Comparison of ENCODE assay signal across 27 cellular contexts in genomic region chr3:7999363-7999762, GRCh38.
DNase-seq lines count a peak whose midpoint lies in the region; ATAC-seq and TF ChIP-seq lines count a peak whose summit lies in the region.
"Had no signal": no experiment of that assay in that cellular context is flagged by ENCODE, and none has a peak within 500 bp of the region (broad histone marks: within the 10 kb centered on the region; RNA-seq: fewer than 3 reads in every experiment).

No MANE protein-coding gene starts in this region.

- H3K27ac Mint-ChIP-seq in MCF 10A (ENCODE audit: low read depth, unreplicated experiment) (no peak overlapping the region), endodermal cell (no peak overlapping the region)
- H3K27ac Mint-ChIP-seq: CD8-positive, alpha-beta T cell had no signal

- H3K36me3 Mint-ChIP-seq in MCF 10A (ENCODE audit: insufficient read depth, unreplicated experiment) (no peaks in the 10 kb centered on the region), endodermal cell (ENCODE audit: low read depth) (no peaks in the 10 kb centered on the region)
- H3K36me3 Mint-ChIP-seq: CD8-positive, alpha-beta T cell had no signal

- peaks cover 2% of the 10 kb centered on the region for H3K9me3 ChIP-seq in mammary epithelial cell (replicated peaks; ENCODE audit: insufficient read depth, low read length)
- no peaks in the 10 kb centered on the region for H3K9me3 ChIP-seq in endodermal cell (ENCODE audit: control insufficient read depth, low read length)
- no peaks in the 10 kb centered on the region for H3K9me3 ChIP-seq in BE2C
- H3K9me3 ChIP-seq: upper lobe of right lung had no signal

- dilution Hi-C loops in mammary epithelial cell (cut with HindIII; ENCODE audit: low sequenced_read_pairs), result no loop called here

- in situ Hi-C loops in mammary epithelial cell (cut with MboI; ENCODE audit: low sequenced_read_pairs in 2 of 2), result no loop called here

- intact Hi-C loops in MCF 10A (cut with micrococcal nuclease), result no loop called here
- intact Hi-C loops in mammary epithelial cell (cut with micrococcal nuclease), result no loop called here

- H3K9me3 Mint-ChIP-seq in MCF 10A (ENCODE audit: unreplicated experiment) (no peaks in the 10 kb centered on the region), endodermal cell (no peaks in the 10 kb centered on the region)
- H3K9me3 Mint-ChIP-seq: CD8-positive, alpha-beta T cell had no signal

- POLR2A ChIA-PET in MCF 10A (lab: Yijun Ruan, JAX), result no interaction called here

- H3K4me1 Mint-ChIP-seq in MCF 10A (ENCODE audit: insufficient read depth, unreplicated experiment), result peaks cover 9% of the 10 kb centered on the region
- peaks cover 19% of the 10 kb centered on the region for H3K4me1 Mint-ChIP-seq in endodermal cell
- H3K4me1 Mint-ChIP-seq: neural crest cell had no signal

- no peaks in the 10 kb centered on the region for H3K27me3 Mint-ChIP-seq in MCF 10A (ENCODE audit: insufficient read depth, unreplicated experiment)
- no peaks in the 10 kb centered on the region for H3K27me3 Mint-ChIP-seq in endodermal cell (ENCODE audit: insufficient read depth)

- H3K36me3 ChIP-seq in mammary epithelial cell (ENCODE audit: insufficient read depth, low read length) (no peaks in the 10 kb centered on the region), endodermal cell (ENCODE audit: control insufficient read depth, insufficient read depth, low read length) (no peaks in the 10 kb centered on the region), BE2C (no peaks in the 10 kb centered on the region)
- H3K36me3 ChIP-seq: brain microvascular endothelial cell, upper lobe of right lung had no signal

- CTCF ChIA-PET in MCF 10A (lab: Yijun Ruan, JAX) (interaction anchor here (1.8 kb wide), 1 partner anchor 8 kb away, joined by 4 read pairs; no protein-coding TSS in a partner anchor), mammary epithelial cell (lab: Charles Lee; ENCODE audit: low non-redundant PET) (no interaction called here)

- no peak for ATAC-seq in GM21447 (IDR thresholded peaks at IDR 0.05; ENCODE audit: unreplicated experiment)
- ATAC-seq: CD8-positive, alpha-beta T cell; sciatic nerve; upper lobe of right lung had no signal

- BruUV-seq in MCF 10A (replicated peaks; lab: Mats Ljungman, UMichigan) (no TSS peak), mammary epithelial cell (replicated peaks; lab: Mats Ljungman, UMichigan) (no TSS peak)

- H4K20me1 ChIP-seq in mammary epithelial cell (ENCODE audit: insufficient read depth, low read length), result no peaks in the 10 kb centered on the region

- TF ChIP-seq CTCF in MCF 10A (IDR thresholded peaks at IDR 0.05; ENCODE audit: unreplicated experiment), result no peak
- no peak for TF ChIP-seq CTCF in mammary epithelial cell (conservative IDR thresholded peaks at IDR 0.05 in 1 of 2, IDR thresholded peaks at IDR 0.05 in 1 of 2; ENCODE audit: extremely low read depth in 1 of 2, insufficient read depth in 1 of 2, low read depth in 1 of 2, low read length in 2 of 2)
- TF ChIP-seq CTCF in endodermal cell (conservative IDR thresholded peaks at IDR 0.05), result no peak
- TF ChIP-seq CTCF in BE2C (IDR thresholded peaks at IDR 0.05; ENCODE audit: low read depth, low read length), result no peak

- no peak overlapping the region for H3K4me2 ChIP-seq in mammary epithelial cell (ENCODE audit: insufficient read depth, low read depth, low read length)
- H3K4me2 ChIP-seq: KMS-11 had no signal

- H3K4me1 ChIP-seq in mammary epithelial cell (ENCODE audit: insufficient read depth, low read length) (no peaks in the 10 kb centered on the region), endodermal cell (ENCODE audit: control insufficient read depth, insufficient read depth, low read length) (peaks cover 19% of the 10 kb centered on the region), BE2C (no peaks in the 10 kb centered on the region)
- H3K4me1 ChIP-seq: upper lobe of right lung had no signal

- H2AFZ ChIP-seq in mammary epithelial cell (ENCODE audit: low read depth, low read length), result no peak overlapping the region

- DNase-seq in MCF 10A (ENCODE audit: unreplicated experiment) (peak; percentile 5), mammary epithelial cell (no peak), NCI-H2227 treated with DMSO at 0.1 percent for 48 hours (lab: John Stamatoyannopoulos, UW) (peak; percentile 65), endodermal cell (peak; percentile 88), renal cortical epithelial cell (ENCODE audit: low read depth) (peak; percentile 56), BE2C (no peak)
- no peak for DNase-seq in activated T-cell treated with anti-CD3 and anti-CD28 coated beads, Interleukin-2, amount 50 U/mL, for 48 hours
- DNase-seq: activated CD4-positive, alpha-beta T cell treated with anti-CD3 and anti-CD28 coated beads for 1 hour; activated effector memory CD4-positive, alpha-beta T cell treated with anti-CD3 and anti-CD28 coated beads, Interleukin-2, amount 50 U/mL, for 16 hours; activated T-cell treated with anti-CD3 and anti-CD28 coated beads for 4 hours; brain microvascular endothelial cell; CD8-positive, alpha-beta T cell; effector CD4-positive, alpha-beta T cell; HCEC 1CT; NCI-H187; NCI-H345; OCI-M1; stimulated activated CD4-positive, alpha-beta T cell treated with anti-CD3 and anti-CD28 coated beads, Interleukin-12 subunit alpha, Interleukin-12 subunit beta, amount 100 ng/mL, for 4 hours; stimulated activated CD4-positive, alpha-beta T cell treated with anti-CD3 and anti-CD28 coated beads, Interleukin-4, amount 100 ng/mL, for 1 hour; T-helper 2 cell; upper lobe of right lung had no signal

- H3K27ac ChIP-seq in mammary epithelial cell (ENCODE audit: insufficient read depth, low read depth, low read length), result no peak overlapping the region
- no peak overlapping the region for H3K27ac ChIP-seq in endodermal cell (ENCODE audit: low read depth, low read length)
- H3K27ac ChIP-seq: brain microvascular endothelial cell, epithelial cell of prostate, KMS-11, SK-N-MC, upper lobe of right lung had no signal

- H3K4me3 Mint-ChIP-seq in MCF 10A (ENCODE audit: unreplicated experiment), result no peak overlapping the region
- no peak overlapping the region for H3K4me3 Mint-ChIP-seq in endodermal cell
- H3K4me3 Mint-ChIP-seq: CD8-positive, alpha-beta T cell; neural crest cell had no signal

- no peaks in the 10 kb centered on the region for H3K79me2 ChIP-seq in mammary epithelial cell (ENCODE audit: insufficient read depth, low read length)

- no peak overlapping the region for H3K4me3 ChIP-seq in mammary epithelial cell (replicated peaks in 1 of 3; ENCODE audit: insufficient read depth in 1 of 3, low read depth in 2 of 3, low read length in 3 of 3)
- no peak overlapping the region for H3K4me3 ChIP-seq in endodermal cell (ENCODE audit: low read length)
- H3K4me3 ChIP-seq in BE2C (ENCODE audit: low read depth, low read length), result no peak overlapping the region
- H3K4me3 ChIP-seq: SK-N-MC, upper lobe of right lung had no signal

- H3K9ac ChIP-seq in mammary epithelial cell (ENCODE audit: insufficient read depth, low read length), result no peak overlapping the region
- H3K9ac ChIP-seq in endodermal cell (ENCODE audit: extremely low read depth, low read length, poor library complexity, severe bottlenecking), result no peak overlapping the region
- H3K9ac ChIP-seq: KMS-11 had no signal

- no peaks in the 10 kb centered on the region for H3K27me3 ChIP-seq in mammary epithelial cell (ENCODE audit: insufficient read depth, low read length)
- H3K27me3 ChIP-seq in endodermal cell (ENCODE audit: control insufficient read depth, insufficient read depth, low read length, poor library complexity, severe bottlenecking), result no peaks in the 10 kb centered on the region
- no peaks in the 10 kb centered on the region for H3K27me3 ChIP-seq in BE2C
- H3K27me3 ChIP-seq: brain microvascular endothelial cell, upper lobe of right lung had no signal

- WGBS in mammary epithelial cell (ENCODE audit: low coverage, missing lambda C conversion rate), result 28% methylated on average over 5 of the region's 5 CpGs
- WGBS in endodermal cell (ENCODE audit: insufficient coverage in 1 of 2, insufficient read length in 1 of 2), 2 experiments, result 28 to 29% methylated on average over 3 to 5 of the region's 5 CpGs

Comparison
In these comparisons a context has a peak if more than half of its experiments do, and no peak if none do; other contexts are left out.
1. DNase-seq: peak in MCF 10A (single experiment), NCI-H2227 treated with DMSO at 0.1 percent for 48 hours (single experiment), endodermal cell (single experiment) and renal cortical epithelial cell (single experiment); none in mammary epithelial cell (single experiment), BE2C (single experiment) and activated T-cell treated with anti-CD3 and anti-CD28 coated beads, Interleukin-2, amount 50 U/mL, for 48 hours (0 of 2).